3 cellular contexts compared by ENCODE assay signal in genomic region chr2:16045653-16046352, GRCh38.
"Had no signal": no experiment of that assay in that cellular context is flagged by ENCODE, and none has a peak within 500 bp of the region (broad histone marks: within the 10 kb centered on the region; RNA-seq: fewer than 3 reads in every experiment).

No MANE protein-coding gene starts in this region.

- H3K4me3 ChIP-seq: K562 had no signal

- DNase-seq: IMR-90, KBM-7 had no signal
